Comparison of ENCODE assay signal across 16 cellular contexts in the genomic region with DNA sequence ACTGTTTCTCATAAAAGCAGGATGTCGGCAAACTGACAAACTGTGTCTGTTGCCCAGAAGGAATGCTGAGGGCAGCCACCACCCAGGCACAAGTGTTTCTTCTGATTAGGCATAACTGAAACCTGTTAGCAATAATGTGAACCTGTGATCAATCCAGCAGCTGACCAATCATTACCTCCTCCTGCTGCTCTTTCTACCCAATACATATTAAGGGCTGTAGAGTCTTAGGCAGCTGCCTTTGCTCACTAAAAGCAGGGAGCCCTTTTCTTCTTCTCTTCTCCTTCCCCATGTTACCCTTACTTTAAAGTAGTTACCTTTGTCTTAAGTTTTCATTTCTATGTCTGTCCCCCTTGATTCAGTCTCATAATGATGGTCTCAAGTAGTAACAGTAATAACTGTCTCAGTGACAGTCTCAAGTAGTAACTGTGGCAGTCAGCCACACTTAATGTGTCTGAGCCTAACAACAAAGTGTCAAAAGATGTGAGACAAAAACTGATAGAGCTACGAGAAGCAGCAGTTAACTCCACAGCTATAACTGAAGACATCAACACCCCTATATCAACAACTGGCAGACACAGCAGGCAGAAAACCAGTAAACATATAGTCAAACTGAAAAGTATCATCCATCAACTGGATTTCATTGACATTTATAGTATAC. TPM values are rescaled to one million over a fixed set of nuclear protein-coding genes. Genes with fewer than 3 reads are reported as not detected.
DNase-seq lines count a peak whose midpoint lies in the region; ATAC-seq and TF ChIP-seq lines count a peak whose summit lies in the region.
"Had no signal": no experiment of that assay in that cellular context is flagged by ENCODE, and none has a peak within 500 bp of the region (broad histone marks: within the 10 kb centered on the region; RNA-seq: fewer than 3 reads in every experiment).

No MANE protein-coding gene starts in this region.

- no peak overlapping the region for H3K4me3 ChIP-seq in Panc1 (ENCODE audit: low read depth in 2 of 2, low read length in 2 of 2)
- H3K4me3 ChIP-seq: thyroid gland had no signal

- in situ Hi-C loops in Panc1 (cut with HindIII; ENCODE audit: low pct_unique_long_range_greater_than_20kb, low sequenced_read_pairs): no loop called here

- TF ChIP-seq CTCF in Panc1 (IDR thresholded peaks at IDR 0.05): no peak

- peaks cover 18% of the 10 kb centered on the region for H3K4me1 ChIP-seq in Panc1 (ENCODE audit: control insufficient read depth, insufficient read depth, low read length)

- intact Hi-C loops in Panc1 (cut with micrococcal nuclease; ENCODE audit: unreplicated experiment): no loop called here
- intact Hi-C loops in posterior cingulate gyrus (cut with DNase I): no loop called here

- BruUV-seq in Panc1 (replicated peaks; lab: Mats Ljungman, UMichigan): no TSS peak

- DNase-seq in activated naive CD8-positive, alpha-beta T cell treated with anti-CD3 and anti-CD28 coated beads, Interleukin-2, amount 50 U/mL, for 24 hours: no peak
- DNase-seq in Panc1 (ENCODE audit: low read depth, low spot score): no peak
- DNase-seq in erythroblast (lab: John Stamatoyannopoulos, UW): peak; percentile 67 to 88
- DNase-seq in stimulated activated naive CD8-positive, alpha-beta T cell treated with anti-CD3 and anti-CD28 coated beads, Interleukin-15, amount 100 ng/mL, for 72 hours: no peak
- DNase-seq in NCI-H446 (lab: John Stamatoyannopoulos, UW): no peak
- no peak for DNase-seq in A172 (ENCODE audit: low spot score)
- no peak for DNase-seq in posterior cingulate gyrus
- DNase-seq: activated CD8-positive, alpha-beta memory T cell treated with anti-CD3 and anti-CD28 coated beads for 24 hours; CD8-positive, alpha-beta T cell; NCI-H524 treated with DMSO at 0.1 percent for 48 hours; nucleus accumbens; right cardiac atrium; stimulated activated CD4-positive, alpha-beta T cell treated with anti-CD3 and anti-CD28 coated beads, Interleukin-15, amount 100 ng/mL, for 24 hours; thyroid gland had no signal

- H3K36me3 Mint-ChIP-seq in activated naive CD8-positive, alpha-beta T cell: peaks cover 22% of the 10 kb centered on the region
- H3K36me3 Mint-ChIP-seq in activated naive CD8-positive, alpha-beta T cell treated with anti-CD3 and anti-CD28 coated beads, Interleukin-2, amount 50 U/mL, for 24 hours (ENCODE audit: low read depth): peaks cover 34% of the 10 kb centered on the region

- CTCF ChIA-PET in Panc1 (lab: Charles Lee): no interaction called here

- H3K9me3 ChIP-seq in Panc1 (ENCODE audit: control insufficient read depth, insufficient read depth, low read depth, low read length): peaks cover 4% of the 10 kb centered on the region; the same call in 1 of the 2 replicates
- H3K9me3 ChIP-seq: thyroid gland had no signal

- peak; percentile 75 for TF ChIP-seq POLR2A in erythroblast (IDR thresholded peaks at IDR 0.05; ENCODE audit: low read length)

- no peaks in the 10 kb centered on the region for H3K36me3 ChIP-seq in Panc1 (ENCODE audit: control insufficient read depth, insufficient read depth, low read length)
- H3K36me3 ChIP-seq: thyroid gland had no signal

- no peaks in the 10 kb centered on the region for H3K27me3 ChIP-seq in Panc1 (ENCODE audit: control insufficient read depth, insufficient read depth, low read length)
- H3K27me3 ChIP-seq: thyroid gland had no signal

- peaks cover 14% of the 10 kb centered on the region for H3K9me3 Mint-ChIP-seq in activated naive CD8-positive, alpha-beta T cell (ENCODE audit: low read depth)
- H3K9me3 Mint-ChIP-seq in activated naive CD8-positive, alpha-beta T cell treated with anti-CD3 and anti-CD28 coated beads, Interleukin-2, amount 50 U/mL, for 24 hours: peaks cover 16% of the 10 kb centered on the region
- H3K9me3 Mint-ChIP-seq in stimulated activated naive CD8-positive, alpha-beta T cell treated with anti-CD3 and anti-CD28 coated beads, Interleukin-15, amount 100 ng/mL, for 72 hours: peaks cover 8 to 16% of the 10 kb centered on the region in 2 donors

- H3K27ac ChIP-seq in Panc1 (ENCODE audit: low read length): 0 out of 2 replicates have a peak overlapping the region, but pooled peaks have one; percentile 19
- H3K27ac ChIP-seq: thyroid gland had no signal

- H3K27ac Mint-ChIP-seq in activated naive CD8-positive, alpha-beta T cell: peak overlapping the region; percentile 55
- no peak overlapping the region for H3K27ac Mint-ChIP-seq in activated naive CD8-positive, alpha-beta T cell treated with anti-CD3 and anti-CD28 coated beads, Interleukin-2, amount 50 U/mL, for 24 hours
- H3K27ac Mint-ChIP-seq in stimulated activated naive CD8-positive, alpha-beta T cell treated with anti-CD3 and anti-CD28 coated beads, Interleukin-15, amount 100 ng/mL, for 72 hours: no peak overlapping the region
- H3K27ac Mint-ChIP-seq: CD8-positive, alpha-beta T cell had no signal

- no peak for ATAC-seq in activated naive CD8-positive, alpha-beta T cell treated with anti-CD3 and anti-CD28 coated beads, Interleukin-2, amount 50 U/mL, for 24 hours
- ATAC-seq in Panc1: peak; percentile 51; the same call in 1 of the 2 replicates
- ATAC-seq in stimulated activated naive CD8-positive, alpha-beta T cell treated with anti-CD3 and anti-CD28 coated beads, Interleukin-15, amount 100 ng/mL, for 72 hours: peak; percentile 58
- ATAC-seq: CD8-positive, alpha-beta T cell; left lobe of liver; right cardiac atrium had no signal

- peaks cover 65% of the 10 kb centered on the region for H3K4me1 Mint-ChIP-seq in activated naive CD8-positive, alpha-beta T cell (ENCODE audit: low read depth)
- peaks cover 57% of the 10 kb centered on the region for H3K4me1 Mint-ChIP-seq in activated naive CD8-positive, alpha-beta T cell treated with anti-CD3 and anti-CD28 coated beads, Interleukin-2, amount 50 U/mL, for 24 hours
- H3K4me1 Mint-ChIP-seq in stimulated activated naive CD8-positive, alpha-beta T cell treated with anti-CD3 and anti-CD28 coated beads, Interleukin-15, amount 100 ng/mL, for 72 hours: peaks cover 67% of the 10 kb centered on the region

- POLR2A ChIA-PET in Panc1 (lab: Charles Lee): no interaction called here

- no peaks in the 10 kb centered on the region for H3K27me3 Mint-ChIP-seq in activated naive CD8-positive, alpha-beta T cell
- no peaks in the 10 kb centered on the region for H3K27me3 Mint-ChIP-seq in activated naive CD8-positive, alpha-beta T cell treated with anti-CD3 and anti-CD28 coated beads, Interleukin-2, amount 50 U/mL, for 24 hours
- H3K27me3 Mint-ChIP-seq in stimulated activated naive CD8-positive, alpha-beta T cell treated with anti-CD3 and anti-CD28 coated beads, Interleukin-15, amount 100 ng/mL, for 72 hours: no peaks in the 10 kb centered on the region

- H3K4me3 Mint-ChIP-seq in activated naive CD8-positive, alpha-beta T cell: no peak overlapping the region
- H3K4me3 Mint-ChIP-seq in activated naive CD8-positive, alpha-beta T cell treated with anti-CD3 and anti-CD28 coated beads, Interleukin-2, amount 50 U/mL, for 24 hours: no peak overlapping the region
- H3K4me3 Mint-ChIP-seq in stimulated activated naive CD8-positive, alpha-beta T cell treated with anti-CD3 and anti-CD28 coated beads, Interleukin-15, amount 100 ng/mL, for 72 hours: no peak overlapping the region
- H3K4me3 Mint-ChIP-seq: CD8-positive, alpha-beta T cell had no signal

RNA-seq across cellular contexts. Expression of a gene that starts 37.0 kb away (rescaled TPM):
- 44.5 TPM for total RNA-seq in Panc1 (2021; ENCODE audit: unreplicated experiment)
- polyA plus RNA-seq in Panc1 (2012; ENCODE audit: insufficient read length): 23.4 TPM
- 21.8 and 24.6 TPM in 2 replicates for total RNA-seq in A172 (2014; rRNA removed; shearing (Covaris generic))

RNA-seq across cellular contexts. Expression of a gene that starts 59.5 kb away (rescaled TPM):
- total RNA-seq in Panc1 (2021; ENCODE audit: unreplicated experiment): 74.4 TPM
- 67.9 TPM for polyA plus RNA-seq in Panc1 (2012; ENCODE audit: insufficient read length)
- 134 and 164 TPM in 2 replicates for total RNA-seq in A172 (2014; rRNA removed; shearing (Covaris generic))

Comparison
In these comparisons a context has a peak if more than half of its experiments do, and no peak if none do; other contexts are left out.
1. DNase-seq: peak in erythroblast (2 of 2); none in activated naive CD8-positive, alpha-beta T cell treated with anti-CD3 and anti-CD28 coated beads, Interleukin-2, amount 50 U/mL, for 24 hours (single experiment), Panc1 (single experiment), stimulated activated naive CD8-positive, alpha-beta T cell treated with anti-CD3 and anti-CD28 coated beads, Interleukin-15, amount 100 ng/mL, for 72 hours (0 of 2), NCI-H446 (0 of 2), A172 (single experiment) and posterior cingulate gyrus (0 of 10).